9 cellular contexts compared by ENCODE assay signal in the genomic region with DNA sequence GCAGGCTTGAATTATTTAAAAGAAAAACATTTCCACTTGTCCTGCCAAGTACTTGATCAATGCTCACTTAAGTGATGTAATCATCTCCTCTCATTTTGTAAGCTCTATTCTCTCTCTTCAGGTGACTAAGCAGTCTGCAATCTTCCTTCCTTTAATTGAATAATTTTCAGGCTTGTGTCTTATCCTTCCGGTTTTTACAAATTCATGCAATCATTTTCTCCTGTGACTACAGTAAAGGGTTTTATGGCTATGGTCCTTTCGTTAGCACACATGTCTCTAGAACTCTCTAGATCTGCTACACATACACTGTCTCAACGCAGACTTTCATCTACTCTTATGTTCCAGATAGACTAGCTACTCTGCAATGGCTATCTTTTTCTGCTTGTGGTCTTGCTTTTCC. TPM values are rescaled to one million over a fixed set of nuclear protein-coding genes. Genes with fewer than 3 reads are reported as not detected.
DNase-seq lines count a peak whose midpoint lies in the region; ATAC-seq and TF ChIP-seq lines count a peak whose summit lies in the region.
"Had no signal": no experiment of that assay in that cellular context is flagged by ENCODE, and none has a peak within 500 bp of the region (broad histone marks: within the 10 kb centered on the region; RNA-seq: fewer than 3 reads in every experiment).

No MANE protein-coding gene starts in this region.

- intact Hi-C loops in psoas muscle (cut with DNase I): no loop called here

- ATAC-seq in GM23338 (no peak), psoas muscle (peak in 3 of 4 donors; percentile 43 to 65 (median 50)), HG02678 (IDR thresholded peaks at IDR 0.05; ENCODE audit: unreplicated experiment) (no peak), GM18498 (IDR thresholded peaks at IDR 0.05; ENCODE audit: unreplicated experiment) (no peak)

- H3K4me2 ChIP-seq in GM23338: no peak overlapping the region

- H3K36me3 Mint-ChIP-seq in GM23338 (ENCODE audit: low read depth): no peaks in the 10 kb centered on the region

- no peaks in the 10 kb centered on the region for H3K9me3 ChIP-seq in psoas muscle
- H3K9me3 ChIP-seq: adrenal gland had no signal

- H3K27me3 Mint-ChIP-seq in GM23338 (ENCODE audit: insufficient read depth, low read depth, poor library complexity): no peaks in the 10 kb centered on the region

- no peaks in the 10 kb centered on the region; the same call in 2 of the 3 replicates for H3K9me3 Mint-ChIP-seq in GM23338
- H3K9me3 Mint-ChIP-seq: T-helper 1 cell treated with Interleukin-12 subunit alpha and Interleukin-12 subunit beta and Interleukin-4 antibody, amounts not matched to agents 30 μg/mL and 1 μg/mL, for 36 hours had no signal

- no peak overlapping the region for H3K4me3 Mint-ChIP-seq in GM23338
- H3K4me3 Mint-ChIP-seq: T-helper 1 cell treated with Interleukin-12 subunit alpha and Interleukin-12 subunit beta and Interleukin-4 antibody, amounts not matched to agents 30 μg/mL and 1 μg/mL, for 36 hours had no signal

- peaks cover 10% of the 10 kb centered on the region; the same call in 2 of the 3 replicates for H3K4me1 Mint-ChIP-seq in GM23338

- no peaks in the 10 kb centered on the region for H3F3A ChIP-seq in GM23338 (replicated peaks; ENCODE audit: low read depth)

- H4K20me1 ChIP-seq in GM23338 (replicated peaks; ENCODE audit: insufficient read depth): no peaks in the 10 kb centered on the region

- H3K4me3 ChIP-seq in GM23338 (no peak overlapping the region), psoas muscle (no peak overlapping the region)
- H3K4me3 ChIP-seq: adrenal gland had no signal

- H3K4me1 ChIP-seq in GM23338 (ENCODE audit: insufficient read depth) (0 out of 2 replicates have a peak, but pooled peaks cover 3% of the 10 kb centered on the region), psoas muscle (peaks cover 7% of the 10 kb centered on the region)

- H2AFZ ChIP-seq in GM23338: peak overlapping the region; percentile 8; the same call in 1 of the 2 replicates

- H3K27ac ChIP-seq in GM23338 (ENCODE audit: low read depth) (no peak overlapping the region), psoas muscle (no peak overlapping the region)

- no peaks in the 10 kb centered on the region for H3K9me2 ChIP-seq in GM23338 (ENCODE audit: insufficient read depth)

- H3K79me2 ChIP-seq in GM23338 (replicated peaks; ENCODE audit: insufficient read depth): no peaks in the 10 kb centered on the region

- H3K27ac Mint-ChIP-seq in GM23338: no peak overlapping the region
- H3K27ac Mint-ChIP-seq: T-helper 1 cell treated with Interleukin-12 subunit alpha and Interleukin-12 subunit beta and Interleukin-4 antibody, amounts not matched to agents 30 μg/mL and 1 μg/mL, for 36 hours had no signal

- TF ChIP-seq CTCF in GM23338 (conservative IDR thresholded peaks at IDR 0.05; ENCODE audit: low read depth in 2 of 2): no peak
- no peak for TF ChIP-seq CTCF in psoas muscle (IDR thresholded peaks at IDR 0.05)

- 52 to 64% (median 55%) methylated on average over 3 of the region's 3 CpGs for WGBS in psoas muscle, 3 donors

- H3K36me3 ChIP-seq in GM23338 (ENCODE audit: insufficient read depth): no peaks in the 10 kb centered on the region
- H3K36me3 ChIP-seq in psoas muscle (ENCODE audit: insufficient read depth in 1 of 2, low read depth in 1 of 2): no peaks in the 10 kb centered on the region
- H3K36me3 ChIP-seq: adrenal gland had no signal

- no peak for DNase-seq in GM23338 (ENCODE audit: low spot score)
- peak; percentile 33 for DNase-seq in NCI-H460 (ENCODE audit: extremely low read depth, low read depth)
- peak; percentile 76 for DNase-seq in dedifferentiated amniotic fluid mesenchymal stem cell (ENCODE audit: extremely low spot score)
- DNase-seq in psoas muscle: no peak
- no peak for DNase-seq in GOT3 (lab: John Stamatoyannopoulos, UW)
- DNase-seq: adrenal gland had no signal

- H3K27me3 ChIP-seq in GM23338 (ENCODE audit: insufficient read depth): no peaks in the 10 kb centered on the region
- no peaks in the 10 kb centered on the region for H3K27me3 ChIP-seq in psoas muscle (ENCODE audit: insufficient read depth in 3 of 3, low read length in 2 of 3)
- H3K27me3 ChIP-seq: adrenal gland had no signal

TF ChIP-seq in GM23338, 12 proteins besides CTCF, POLR2A, EP300 and RAD21:
- TF ChIP-seq EZH2 (IDR thresholded peaks at IDR 0.05; ENCODE audit: low read depth, unreplicated experiment) (no peak), POLR2AphosphoS5 (IDR thresholded peaks at IDR 0.05; ENCODE audit: low read depth) (no peak)

RNA-seq across cellular contexts. Expression of gene UPB1, which starts 12.5 kb away (rescaled TPM):
- 0.16 TPM in 1 of 2 replicates, not detected in the other for total RNA-seq in GM23338 (2014; rRNA removed; shearing (Covaris generic))
- 0.13 and 0.14 TPM in 2 replicates for polyA plus RNA-seq in GM23338 (2016; fragmentation: Nextera tagmentation; extraction: Ambion mirVana)
- 0.02 TPM in 1 of 2 replicates, not detected in the other for total RNA-seq in NCI-H460 (2014; rRNA removed; shearing (Covaris generic))
- polyA plus RNA-seq in NCI-H460 (2014; cell fraction: nucleus; rRNA removed): not detected in 2 replicates
- under 1 TPM; 0.07 to 0.82 (median 0.19) TPM for total RNA-seq in psoas muscle
- under 1 TPM; 0.11 to 0.21 (median 0.18) TPM for polyA plus RNA-seq in psoas muscle

RNA-seq across cellular contexts. Expression of gene ADORA2A, which starts 55.2 kb away (rescaled TPM):
- total RNA-seq in GM23338 (2014; rRNA removed; shearing (Covaris generic)): 11.0 and 13.5 TPM in 2 replicates
- polyA plus RNA-seq in GM23338 (2016; fragmentation: Nextera tagmentation; extraction: Ambion mirVana) (3.4 and 4.1 TPM in 2 replicates), psoas muscle (1 to 10 TPM in 2 of 3 donors, under 1 TPM in 1; 0.97 to 1.7 (median 1.7) TPM)
- total RNA-seq in NCI-H460 (2014; rRNA removed; shearing (Covaris generic)): 0.72 and 0.95 TPM in 2 replicates
- polyA plus RNA-seq in NCI-H460 (2014; cell fraction: nucleus; rRNA removed): 2.0 and 3.2 TPM in 2 replicates
- 1 to 10 TPM in 3 of 4 donors, under 1 TPM in 1; 0.97 to 2.4 (median 1.6) TPM for total RNA-seq in psoas muscle

Comparison
In these comparisons a context has a peak if more than half of its experiments do, and no peak if none do; other contexts are left out.
1. ATAC-seq: peak in psoas muscle (3 of 4); none in GM23338 (single experiment), HG02678 (single experiment) and GM18498 (single experiment).
2. DNase-seq: peak in NCI-H460 (single experiment) and dedifferentiated amniotic fluid mesenchymal stem cell (single experiment); none in GM23338 (single experiment), psoas muscle (0 of 2) and GOT3 (single experiment).